ENCODE assay signal across 8 cellular contexts in the genomic region with DNA sequence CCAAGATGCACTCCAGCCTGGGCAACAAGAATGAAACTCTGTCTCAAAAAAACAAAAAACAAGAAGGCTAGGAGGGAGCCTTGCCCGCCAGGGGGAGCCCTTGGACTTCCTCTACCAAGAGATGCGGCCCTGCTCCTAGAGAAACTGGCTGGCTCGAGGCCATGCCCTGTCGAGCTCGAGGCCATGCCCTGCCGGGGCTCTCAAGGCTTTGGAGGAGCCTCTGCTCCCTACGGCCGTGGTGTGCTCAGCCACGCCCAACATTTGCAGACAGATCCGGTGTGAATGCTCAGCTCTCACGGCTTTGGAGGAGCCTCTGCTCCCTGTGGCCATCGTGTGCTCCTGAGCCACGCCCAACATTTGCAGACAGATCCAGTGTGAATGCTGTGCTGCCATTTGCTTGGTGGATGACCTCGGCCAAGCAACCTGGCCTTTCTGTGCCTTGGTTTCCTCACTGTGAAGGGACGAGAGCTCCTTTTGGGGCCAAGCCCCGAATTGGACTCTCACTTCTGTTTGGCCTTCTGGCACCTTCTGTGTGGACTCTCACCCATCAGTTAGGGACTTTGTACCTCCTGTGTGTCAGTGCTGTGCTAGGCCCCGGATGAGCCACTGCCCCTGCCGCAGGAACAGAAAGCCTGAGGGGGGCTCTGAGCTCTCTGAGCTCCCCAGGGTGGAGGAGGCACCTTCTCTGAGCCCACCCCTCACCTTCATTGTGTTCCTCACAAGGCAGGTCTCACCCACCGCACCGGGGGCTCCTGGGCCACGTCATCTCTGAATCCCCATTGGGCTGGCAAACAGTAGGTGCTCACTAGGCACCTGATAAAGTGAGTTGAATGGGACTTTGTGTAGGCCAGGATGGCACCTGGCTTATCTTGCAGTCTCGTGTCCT. TPM values are rescaled to one million over a fixed set of nuclear protein-coding genes. Genes with fewer than 3 reads are reported as not detected.
DNase-seq lines count a peak whose midpoint lies in the region; ATAC-seq and TF ChIP-seq lines count a peak whose summit lies in the region.

No MANE protein-coding gene starts in this region.

- POLR2A ChIA-PET in HEK293 (lab: Yijun Ruan, JAX), result interaction anchor here (0.5 to 1.7 kb wide), 3 partner anchors 14 to 103 kb away, joined by 4 to 8 read pairs (median 5); partner anchors contain the start of gene C11orf24

- TF ChIP-seq CTCF in BE2C (IDR thresholded peaks at IDR 0.05; ENCODE audit: low read depth, low read length) (peak; percentile 84), HEK293 (tag by site-specific recombination; IDR thresholded peaks at IDR 0.05) (peak; percentile 81), left lung (IDR thresholded peaks at IDR 0.05) (peak; percentile 78 to 80)

- ATAC-seq in left lung, result peak; percentile 96
- ATAC-seq in GM21423 (IDR thresholded peaks at IDR 0.05; ENCODE audit: unreplicated experiment), result no peak

- H3K4me1 Mint-ChIP-seq in activated CD4-positive, alpha-beta T cell treated with anti-CD3 and anti-CD28 coated beads, Interleukin-2, amount 10 ng/mL, durations not matched to agents 24 days and 14 days, result peaks cover 4% of the 10 kb centered on the region

- H3K27ac ChIP-seq in HEK293 (ENCODE audit: extremely low read depth, low read depth, low read length) (no peak overlapping the region), cingulate gyrus (ENCODE audit: low read depth, low read length) (peak overlapping the region; percentile 57), left lung (no peak overlapping the region)

- H3K9me3 Mint-ChIP-seq in activated CD4-positive, alpha-beta T cell treated with anti-CD3 and anti-CD28 coated beads, Interleukin-2, amount 10 ng/mL, durations not matched to agents 24 days and 14 days, result no peaks in the 10 kb centered on the region

- peaks cover 4% of the 10 kb centered on the region for H3K27me3 Mint-ChIP-seq in activated CD4-positive, alpha-beta T cell treated with anti-CD3 and anti-CD28 coated beads, Interleukin-2, amount 10 ng/mL, durations not matched to agents 24 days and 14 days

- no peak overlapping the region for H3K27ac Mint-ChIP-seq in activated CD4-positive, alpha-beta T cell treated with anti-CD3 and anti-CD28 coated beads, Interleukin-2, amount 10 ng/mL, durations not matched to agents 24 days and 14 days

- DNase-seq in BE2C (peak; percentile 98), NCI-H524 (lab: John Stamatoyannopoulos, UW) (peak; percentile 58 to 87), left lung (peak; percentile 95 to 98)
- DNase-seq in activated CD4-positive, alpha-beta T cell treated with anti-CD3 and anti-CD28 coated beads, Interleukin-2, amount 10 ng/mL, durations not matched to agents 24 days and 14 days, result peak; percentile 97
- DNase-seq in stimulated activated CD4-positive, alpha-beta T cell treated with anti-CD3 and anti-CD28 coated beads, Interleukin-2, amount 100 ng/mL, for 4 hours (ENCODE audit: low read depth), result peak; percentile 86

- H3K27me3 ChIP-seq in BE2C (no peaks in the 10 kb centered on the region), left lung (no peaks in the 10 kb centered on the region)

- peaks cover 12% of the 10 kb centered on the region for H3K36me3 Mint-ChIP-seq in activated CD4-positive, alpha-beta T cell treated with anti-CD3 and anti-CD28 coated beads, Interleukin-2, amount 10 ng/mL, durations not matched to agents 24 days and 14 days (ENCODE audit: low read depth)

- H3K4me1 ChIP-seq in BE2C (no peaks in the 10 kb centered on the region), HEK293 (ENCODE audit: control insufficient read depth, insufficient read depth, low read length) (no peaks in the 10 kb centered on the region), left lung (peaks cover 6 to 11% of the 10 kb centered on the region in 2 donors)

- H3K9me3 ChIP-seq in BE2C, result no peaks in the 10 kb centered on the region
- no peaks in the 10 kb centered on the region for H3K9me3 ChIP-seq in HEK293 (ENCODE audit: control insufficient read depth, insufficient read depth, low read depth, low read length)
- no peaks in the 10 kb centered on the region for H3K9me3 ChIP-seq in left lung

- CTCF ChIA-PET in HEK293 (lab: Yijun Ruan, JAX), result interaction anchor here (0.6 to 6.3 kb wide), 36 partner anchors 8 to 264 kb away, joined by 3 to 122 read pairs (median 4); partner anchors contain the start of gene C11orf24

- intact Hi-C loops in activated CD4-positive, alpha-beta T cell treated with anti-CD3 and anti-CD28 coated beads, Interleukin-2, amount 10 ng/mL, durations not matched to agents 24 days and 14 days (cut with micrococcal nuclease), result loop anchor here (1.0 to 5.0 kb wide), 3 partner anchors 40 to 189 kb away; no protein-coding TSS in a partner anchor
- intact Hi-C loops in left lung (cut with DNase I), result loop anchor here in 1 of 2 donors (5.0 kb wide), 2 partner anchors 40 to 190 kb away; no protein-coding TSS in a partner anchor

- H3K4me3 Mint-ChIP-seq in activated CD4-positive, alpha-beta T cell treated with anti-CD3 and anti-CD28 coated beads, Interleukin-2, amount 10 ng/mL, durations not matched to agents 24 days and 14 days, result no peak overlapping the region

- peaks cover 12% of the 10 kb centered on the region for H3K36me3 ChIP-seq in BE2C
- peaks cover 0 to 26% of the 10 kb centered on the region in 2 experiments; a peak in 1 of 3 replicates for H3K36me3 ChIP-seq in HEK293 (ENCODE audit: control insufficient read depth in 2 of 2, insufficient read depth in 1 of 2, low read length in 2 of 2)
- H3K36me3 ChIP-seq in left lung, result peaks cover 0 to 21% of the 10 kb centered on the region in 2 donors

- no peak overlapping the region for H3K4me3 ChIP-seq in BE2C (ENCODE audit: low read depth, low read length)
- H3K4me3 ChIP-seq in HEK293 (ENCODE audit: low read depth, low read length), result no peak overlapping the region
- H3K4me3 ChIP-seq in left lung, result no peak overlapping the region

TF ChIP-seq in HEK293, 187 proteins besides CTCF, POLR2A, EP300 and RAD21 (continues in another document):
- 0 out of 2 replicates have a peak, but pooled peaks have one; percentile 20 for TF ChIP-seq ZEB2 (tag by site-specific recombination; IDR thresholded peaks at IDR 0.05)
- TF ChIP-seq, protein P1, sequence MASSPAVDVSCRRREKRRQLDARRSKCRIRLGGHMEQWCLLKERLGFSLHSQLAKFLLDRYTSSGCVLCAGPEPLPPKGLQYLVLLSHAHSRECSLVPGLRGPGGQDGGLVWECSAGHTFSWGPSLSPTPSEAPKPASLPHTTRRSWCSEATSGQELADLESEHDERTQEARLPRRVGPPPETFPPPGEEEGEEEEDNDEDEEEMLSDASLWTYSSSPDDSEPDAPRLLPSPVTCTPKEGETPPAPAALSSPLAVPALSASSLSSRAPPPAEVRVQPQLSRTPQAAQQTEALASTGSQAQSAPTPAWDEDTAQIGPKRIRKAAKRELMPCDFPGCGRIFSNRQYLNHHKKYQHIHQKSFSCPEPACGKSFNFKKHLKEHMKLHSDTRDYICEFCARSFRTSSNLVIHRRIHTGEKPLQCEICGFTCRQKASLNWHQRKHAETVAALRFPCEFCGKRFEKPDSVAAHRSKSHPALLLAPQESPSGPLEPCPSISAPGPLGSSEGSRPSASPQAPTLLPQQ (tag by site-specific recombination; IDR thresholded peaks at IDR 0.05), result 0 out of 2 replicates have a peak, but pooled peaks have one; percentile 33
- TF ChIP-seq ZSCAN18 (tag by site-specific recombination; IDR thresholded peaks at IDR 0.05), result no peak
- TF ChIP-seq RBAK (tag by site-specific recombination; IDR thresholded peaks at IDR 0.05), result no peak
- TF ChIP-seq ZNF501 (tag by site-specific recombination; IDR thresholded peaks at IDR 0.05), result 0 out of 2 replicates have a peak, but pooled peaks have one; percentile 37
- no peak for TF ChIP-seq ZNF785 (tag by site-specific recombination; IDR thresholded peaks at IDR 0.05)

RNA-seq across cellular contexts. Expression of gene C11orf24, which starts 14.1 kb away (rescaled TPM):
- 59.5 TPM for polyA plus RNA-seq in BE2C (2012; ENCODE audit: insufficient read depth, insufficient read length, low read depth)
- total RNA-seq in activated CD4-positive, alpha-beta T cell treated with anti-CD3 and anti-CD28 coated beads, Interleukin-2, amount 10 ng/mL, durations not matched to agents 24 days and 14 days, result 38.0 and 43.2 TPM in 2 replicates
- 10 to 100 TPM; 44.7 to 50.9 TPM for total RNA-seq in left lung

RNA-seq across cellular contexts. Expression of gene KMT5B, which starts 44.6 kb away (rescaled TPM):
- 42.5 TPM for polyA plus RNA-seq in BE2C (2012; ENCODE audit: insufficient read depth, insufficient read length, low read depth)
- 33.9 and 34.7 TPM in 2 replicates for total RNA-seq in activated CD4-positive, alpha-beta T cell treated with anti-CD3 and anti-CD28 coated beads, Interleukin-2, amount 10 ng/mL, durations not matched to agents 24 days and 14 days
- 10 to 100 TPM; 36.0 to 38.2 TPM for total RNA-seq in left lung

RNA-seq across cellular contexts. Expression of gene LRP5, which starts 54.7 kb away (rescaled TPM):
- 25.5 TPM for polyA plus RNA-seq in BE2C (2012; ENCODE audit: insufficient read depth, insufficient read length, low read depth)
- total RNA-seq in activated CD4-positive, alpha-beta T cell treated with anti-CD3 and anti-CD28 coated beads, Interleukin-2, amount 10 ng/mL, durations not matched to agents 24 days and 14 days, result 23.8 and 33.8 TPM in 2 replicates
- total RNA-seq in left lung, result 10 to 100 TPM; 48.9 to 57.1 TPM
